Comparison of ENCODE assay signal across 10 cellular contexts in genomic region chr11:102780491-102780918, GRCh38. TPM values are rescaled to one million over a fixed set of nuclear protein-coding genes. Genes with fewer than 3 reads are reported as not detected.
DNase-seq lines count a peak whose midpoint lies in the region; ATAC-seq, FAIRE-seq and TF ChIP-seq lines count a peak whose summit lies in the region.
"Had no signal": no experiment of that assay in that cellular context is flagged by ENCODE, and none has a peak within 500 bp of the region (broad histone marks: within the 10 kb centered on the region; RNA-seq: fewer than 3 reads in every experiment).

MMP10 (minus strand) TSS chr11:102780628; CDS start chr11:102780591, 37 bp downstream.

- peak; percentile 96 for FAIRE-seq in G401.6 (lab: Jason Lieb, UNC)
- no peak for FAIRE-seq in GM12878 (lab: Jason Lieb, UNC)
- FAIRE-seq: K562 had no signal

- POLR2A ChIA-PET in GM12878 (lab: Charles Lee): no interaction called here

- TF ChIP-seq CTCF in MM.1S (IDR thresholded peaks at IDR 0.05; ENCODE audit: low read length): peak; percentile 26
- TF ChIP-seq CTCF in GM12878 (IDR thresholded peaks at IDR 0.05 in 2 of 3, conservative IDR thresholded peaks at IDR 0.05 in 1 of 3; ENCODE audit: control insufficient read depth in 2 of 3, extremely low read depth in 1 of 3, insufficient read depth in 1 of 3, low read depth in 3 of 3, low read length in 3 of 3): peak; percentile 17 to 27 (median 23); a peak in 2 of 6 replicates
- peak in 9 of 56 donors; percentile 8 to 31 (median 13) for TF ChIP-seq CTCF in dorsolateral prefrontal cortex (IDR thresholded peaks at IDR 0.05 in 54 of 56, conservative IDR thresholded peaks at IDR 0.05 in 2 of 56; ENCODE audit: low read depth in 1 of 56, partially characterized antibody in 56 of 56)

- CTCF ChIA-PET in GM12878 (lab: Yijun Ruan, JAX): interaction anchor here (0.8 to 1.0 kb wide), 2 partner anchors 14 to 47 kb away, joined by 3 to 4 read pairs; no protein-coding TSS in a partner anchor
- CTCF ChIA-PET in activated CD8-positive, alpha-beta memory T cell treated with anti-CD3 and anti-CD28 coated beads, Interleukin-2, amount 10 ng/mL, durations not matched to agents 7 days and 5 days (lab: Charles Lee): no interaction called here

- H3K79me2 ChIP-seq in MM.1S (ENCODE audit: low read length) (no peaks in the 10 kb centered on the region), GM12878 (ENCODE audit: control insufficient read depth, insufficient read depth, low read length) (no peaks in the 10 kb centered on the region)

- no peak for TF ChIP-seq RAD21 in GM12878 (IDR thresholded peaks at IDR 0.05; ENCODE audit: insufficient read depth, low read depth, low read length)

- H3K27me3 ChIP-seq in MM.1S (replicated peaks; ENCODE audit: insufficient read depth, low read length) (no peaks in the 10 kb centered on the region), GM12878 (replicated peaks in 1 of 2; ENCODE audit: control insufficient read depth in 2 of 2, insufficient read depth in 2 of 2, low read length in 1 of 2) (no peaks in the 10 kb centered on the region), dorsolateral prefrontal cortex (peaks cover 0 to 11% (median 0%) of the 10 kb centered on the region in 45 donors)

- no peaks in the 10 kb centered on the region for H3K36me3 Mint-ChIP-seq in activated CD8-positive, alpha-beta memory T cell treated with anti-CD3 and anti-CD28 coated beads, Interleukin-2, amount 10 ng/mL, durations not matched to agents 7 days and 5 days

- H3K27ac Mint-ChIP-seq in activated CD8-positive, alpha-beta memory T cell treated with anti-CD3 and anti-CD28 coated beads, Interleukin-2, amount 10 ng/mL, durations not matched to agents 7 days and 5 days: no peak within 1 kb of the TSS

- no peaks in the 10 kb centered on the region for H3K9me2 ChIP-seq in MM.1S (replicated peaks; ENCODE audit: insufficient read depth, low read length)

- H3K9ac ChIP-seq in MM.1S (ENCODE audit: low read length) (no peak within 1 kb of the TSS), GM12878 (ENCODE audit: control insufficient read depth, insufficient read depth, low read length) (no peak within 1 kb of the TSS)

- no peaks in the 10 kb centered on the region for H3K36me3 ChIP-seq in MM.1S (replicated peaks; ENCODE audit: insufficient read depth, low read length)
- H3K36me3 ChIP-seq in GM12878 (ENCODE audit: control insufficient read depth in 2 of 2, insufficient read depth in 2 of 2, low read length in 1 of 2): no peaks in the 10 kb centered on the region

- 56% methylated on average over 2 of the region's 2 CpGs for WGBS in GM12878 (ENCODE audit: insufficient coverage, insufficient replicate concordance, low lambda C conversion rate, missing lambda C conversion rate)

- H2AFZ ChIP-seq in MM.1S (ENCODE audit: low read length) (no peak within 1 kb of the TSS), GM12878 (ENCODE audit: control insufficient read depth, low read depth, low read length) (no peak within 1 kb of the TSS)

- H3K4me2 ChIP-seq in MM.1S (ENCODE audit: low read depth, low read length) (no peak within 1 kb of the TSS), GM12878 (ENCODE audit: control insufficient read depth, insufficient read depth) (no peak within 1 kb of the TSS)

- in situ Hi-C loops in GM12878 (cut with MboI): no loop called here

- no peak within 1 kb of the TSS for H3K4me3 Mint-ChIP-seq in activated CD8-positive, alpha-beta memory T cell treated with anti-CD3 and anti-CD28 coated beads, Interleukin-2, amount 10 ng/mL, durations not matched to agents 7 days and 5 days

- H3K4me1 Mint-ChIP-seq in activated CD8-positive, alpha-beta memory T cell treated with anti-CD3 and anti-CD28 coated beads, Interleukin-2, amount 10 ng/mL, durations not matched to agents 7 days and 5 days: no peaks in the 10 kb centered on the region

- H3K9me3 Mint-ChIP-seq in activated CD8-positive, alpha-beta memory T cell treated with anti-CD3 and anti-CD28 coated beads, Interleukin-2, amount 10 ng/mL, durations not matched to agents 7 days and 5 days (ENCODE audit: low read depth): no peaks in the 10 kb centered on the region

- TF ChIP-seq EP300 in GM12878 (IDR thresholded peaks at IDR 0.05; ENCODE audit: borderline replicate concordance in 1 of 2, control insufficient read depth in 1 of 2, low read depth in 2 of 2, low read length in 2 of 2): no peak

- H3K27ac ChIP-seq in MM.1S (ENCODE audit: low read length) (no peak within 1 kb of the TSS), GM12878 (ENCODE audit: control insufficient read depth, insufficient read depth) (no peak within 1 kb of the TSS), dorsolateral prefrontal cortex (no peak within 1 kb of the TSS), caudate nucleus (ENCODE audit: low read depth, low read length) (no peak within 1 kb of the TSS)

- no peak for TF ChIP-seq POLR2A in GM12878 (IDR thresholded peaks at IDR 0.05; ENCODE audit: low read depth, low read length)

- intact Hi-C loops in GM12878 (cut with micrococcal nuclease; ENCODE audit: unreplicated experiment) (no loop called here), dorsolateral prefrontal cortex (cut with DNase I) (no loop called here)

- SMC1A ChIA-PET in GM12878 (lab: Charles Lee; ENCODE audit: uncharacterized antibody, unreplicated experiment): interaction anchor here (0.9 kb wide), 1 partner anchor 9 kb away, joined by 3 read pairs; no protein-coding TSS in a partner anchor

- H3K4me1 ChIP-seq in MM.1S (ENCODE audit: low read length) (no peaks in the 10 kb centered on the region), GM12878 (ENCODE audit: control insufficient read depth, insufficient read depth, low read length) (no peaks in the 10 kb centered on the region)

- no peaks in the 10 kb centered on the region for H4K20me1 ChIP-seq in MM.1S (ENCODE audit: insufficient read depth, low read length)
- no peaks in the 10 kb centered on the region; the same call in 1 of the 2 replicates for H4K20me1 ChIP-seq in GM12878 (ENCODE audit: control insufficient read depth, insufficient read depth)

- DNase-seq in MM.1S (no peak), GM12878 (ENCODE audit: low read depth, low spot score) (no peak), myocyte (ENCODE audit: low read depth) (peak; percentile 41), dorsolateral prefrontal cortex (no peak), caudate nucleus (lab: John Stamatoyannopoulos, UW) (no peak)
- no peak for DNase-seq in activated CD8-positive, alpha-beta memory T cell treated with anti-CD3 and anti-CD28 coated beads, Interleukin-2, amount 10 ng/mL, durations not matched to agents 7 days and 5 days
- DNase-seq in stimulated activated CD4-positive, alpha-beta T cell treated with anti-CD3 and anti-CD28 coated beads, Interleukin-4, amount 100 ng/mL, for 1 hour: no peak

- no peaks in the 10 kb centered on the region for H3F3A ChIP-seq in MM.1S (ENCODE audit: insufficient read depth, low read length)

- BruUV-seq in GM12878 (replicated peaks; lab: Mats Ljungman, UMichigan): no TSS peak

- ATAC-seq in GM12878: peak; percentile 70
- no peak for ATAC-seq in activated CD8-positive, alpha-beta memory T cell treated with anti-CD3 and anti-CD28 coated beads, Interleukin-2, amount 10 ng/mL, durations not matched to agents 7 days and 5 days
- ATAC-seq: K562 had no signal

- H3K9me3 ChIP-seq in MM.1S (replicated peaks; ENCODE audit: insufficient read depth, low read length) (no peaks in the 10 kb centered on the region), GM12878 (replicated peaks; ENCODE audit: control insufficient read depth, insufficient read depth, low read length) (no peaks in the 10 kb centered on the region)

- H3K4me3 ChIP-seq in MM.1S (ENCODE audit: low read length) (no peak within 1 kb of the TSS), GM12878 (no peak within 1 kb of the TSS), dorsolateral prefrontal cortex (no peak within 1 kb of the TSS)
- H3K4me3 ChIP-seq: K562 had no signal

- RAD21 ChIA-PET in GM12878 (lab: Charles Lee; ENCODE audit: unreplicated experiment): no interaction called here

- peaks cover 21% of the 10 kb centered on the region for H3K27me3 Mint-ChIP-seq in activated CD8-positive, alpha-beta memory T cell treated with anti-CD3 and anti-CD28 coated beads, Interleukin-2, amount 10 ng/mL, durations not matched to agents 7 days and 5 days

TF ChIP-seq in GM12878, 131 proteins besides CTCF, POLR2A, EP300 and RAD21:
- no peak for TF ChIP-seq ESRRA (IDR thresholded peaks at IDR 0.05; ENCODE audit: low read length)
- no peak for TF ChIP-seq SREBF2 (IDR thresholded peaks at IDR 0.05; ENCODE audit: low read length)
TF ChIP-seq in GM12878: peak in this region for 0.

RNA-seq across cellular contexts. Expression of gene MMP10, which starts in this region (rescaled TPM):
- total RNA-seq in GM12878 (2013; cell fraction: nucleolus; rRNA removed): not detected in 2 replicates
- total RNA-seq in GM12878 (2014; rRNA removed): not detected in 2 replicates
- not detected in 2 replicates for total RNA-seq in GM12878 (2014; rRNA removed; fragmentation: Illumina TruSeq; extraction: Trizol)
- total RNA-seq in GM12878 (2021): not detected in 2 replicates
- not detected for polyA plus RNA-seq in GM12878 (2011; ENCODE audit: low read depth)
- not detected in 2 replicates for polyA plus RNA-seq in GM12878 (2011; rRNA removed)
- polyA plus RNA-seq in GM12878 (2011; cell fraction: cytosol; rRNA removed): not detected in 2 replicates
- not detected in 2 replicates for polyA plus RNA-seq in GM12878 (2011; cell fraction: nucleus; rRNA removed)
- not detected in 2 replicates for polyA plus RNA-seq in GM12878 (2012)
- polyA plus RNA-seq in GM12878 (2014; fragmentation: Illumina TruSeq; extraction: Trizol): not detected in 2 replicates
- polyA plus RNA-seq in GM12878 (2014; fragmentation: Nextera tagmentation; extraction: Ambion mirVana): not detected
- not detected in 2 replicates for polyA plus RNA-seq in GM12878 (2014; rRNA removed)
- polyA plus RNA-seq in GM12878 (2016; fragmentation: Nextera tagmentation; extraction: Ambion mirVana): not detected
- not detected in 2 replicates for polyA minus RNA-seq in GM12878 (2011; rRNA and poly(A)+ RNA removed)
- not detected in 2 replicates for polyA minus RNA-seq in GM12878 (2011; cell fraction: cytosol; rRNA and poly(A)+ RNA removed)
- polyA minus RNA-seq in GM12878 (2011; cell fraction: nucleus; rRNA and poly(A)+ RNA removed): not detected in 2 replicates
- not detected in 2 replicates for total RNA-seq in myocyte
- 0.10 TPM for polyA plus RNA-seq in myocyte (2012)
- under 1 TPM in 1 of 2 experiments, not detected in 1; 0.33 TPM for total RNA-seq in activated CD8-positive, alpha-beta memory T cell treated with anti-CD3 and anti-CD28 coated beads, Interleukin-2, amount 10 ng/mL, durations not matched to agents 7 days and 5 days
- total RNA-seq in dorsolateral prefrontal cortex: not detected
- total RNA-seq: K562, subcutaneous adipose tissue had no signal
- polyA plus RNA-seq: K562 had no signal

Comparison
In these comparisons a context has a peak if more than half of its experiments do, and no peak if none do; other contexts are left out.
1. Peak in ATAC-seq in GM12878; RNA of the gene not detected or under 1 TPM.
2. Peak in DNase-seq in myocyte; RNA of the gene not detected or under 1 TPM.